ENCODE assay signal across 19 cellular contexts in the genomic region with DNA sequence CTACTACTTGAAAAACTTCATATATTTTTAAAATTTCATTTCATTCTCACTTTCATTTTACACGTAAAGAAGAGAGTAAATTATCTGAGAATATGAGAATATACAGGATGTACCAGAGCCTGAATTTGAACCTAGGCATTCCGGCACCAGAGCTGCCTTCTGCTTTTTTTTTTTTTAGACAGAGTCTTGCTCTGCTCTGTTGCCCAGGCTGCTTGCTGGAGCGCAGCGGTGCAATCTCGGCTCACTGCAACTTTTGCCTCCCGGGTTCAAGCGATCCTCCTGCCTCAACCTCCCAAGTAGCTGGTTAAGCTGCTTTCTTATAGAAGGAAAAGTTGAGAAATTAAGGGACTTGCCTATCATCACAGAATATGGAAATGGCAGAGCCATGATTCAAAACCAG.
DNase-seq lines count a peak whose midpoint lies in the region; ATAC-seq and TF ChIP-seq lines count a peak whose summit lies in the region.
"Had no signal": no experiment of that assay in that cellular context is flagged by ENCODE, and none has a peak within 500 bp of the region (broad histone marks: within the 10 kb centered on the region; RNA-seq: fewer than 3 reads in every experiment).

No MANE protein-coding gene starts in this region.

- DNase-seq in mucosa of descending colon: no peak
- DNase-seq in GM19238 (ENCODE audit: insufficient read length, low spot score): no peak
- DNase-seq in activated naive CD8-positive, alpha-beta T cell treated with anti-CD3 and anti-CD28 coated beads, Interleukin-2, amount 50 U/mL, for 24 hours: no peak
- DNase-seq in Right ventricle myocardium inferior (ENCODE audit: missing footprints): no peak
- no peak for DNase-seq in DMS 273 treated with DMSO at 0.1 percent for 48 hours (lab: John Stamatoyannopoulos, UW)
- DNase-seq: activated CD4-positive, alpha-beta T cell treated with anti-CD3 and anti-CD28 coated beads for 4 hours; activated T-cell treated with anti-CD3 and anti-CD28 coated beads for 4 hours; endodermal cell; midbrain; NCI-H1417 treated with DMSO at 0.1 percent for 48 hours; nucleus accumbens had no signal

- no peak for TF ChIP-seq CTCF in mucosa of descending colon (IDR thresholded peaks at IDR 0.05)

- H3K36me3 ChIP-seq in mucosa of descending colon (ENCODE audit: low read depth): no peaks in the 10 kb centered on the region
- H3K36me3 ChIP-seq: stomach had no signal

- intact Hi-C loops in mucosa of descending colon (cut with DNase I, micrococcal nuclease) (no loop called here), Right ventricle myocardium inferior (cut with DNase I) (loop anchor here (10.0 kb wide), 1 partner anchor 135 kb away; no protein-coding TSS in a partner anchor)

- H3K9me3 Mint-ChIP-seq in activated naive CD8-positive, alpha-beta T cell treated with anti-CD3 and anti-CD28 coated beads, Interleukin-2, amount 50 U/mL, for 24 hours: no peaks in the 10 kb centered on the region
- H3K9me3 Mint-ChIP-seq: central memory CD8-positive, alpha-beta T cell; endodermal cell; GM23338 had no signal

- no peak overlapping the region for H3K4me3 ChIP-seq in mucosa of descending colon
- H3K4me3 ChIP-seq: GM23338, PC-9, stomach had no signal

- peaks cover 5% of the 10 kb centered on the region for H3K4me1 Mint-ChIP-seq in activated naive CD8-positive, alpha-beta T cell treated with anti-CD3 and anti-CD28 coated beads, Interleukin-2, amount 50 U/mL, for 24 hours
- H3K4me1 Mint-ChIP-seq: central memory CD8-positive, alpha-beta T cell; endodermal cell had no signal

- ATAC-seq in GM19023 (IDR thresholded peaks at IDR 0.05; ENCODE audit: unreplicated experiment) (peak; percentile 36), GM21723 (IDR thresholded peaks at IDR 0.05; ENCODE audit: unreplicated experiment) (peak; percentile 72), HG03378 (IDR thresholded peaks at IDR 0.05; ENCODE audit: unreplicated experiment) (peak; percentile 34), mucosa of descending colon (peak; percentile 33), Right ventricle myocardium inferior (no peak)
- ATAC-seq in activated naive CD8-positive, alpha-beta T cell treated with anti-CD3 and anti-CD28 coated beads, Interleukin-2, amount 50 U/mL, for 24 hours: no peak
- ATAC-seq: foreskin keratinocyte, GM23338 had no signal

- H3K36me3 Mint-ChIP-seq in activated naive CD8-positive, alpha-beta T cell treated with anti-CD3 and anti-CD28 coated beads, Interleukin-2, amount 50 U/mL, for 24 hours (ENCODE audit: low read depth): no peaks in the 10 kb centered on the region

- H3K4me3 Mint-ChIP-seq in activated naive CD8-positive, alpha-beta T cell treated with anti-CD3 and anti-CD28 coated beads, Interleukin-2, amount 50 U/mL, for 24 hours: no peak overlapping the region
- H3K4me3 Mint-ChIP-seq: central memory CD8-positive, alpha-beta T cell; endodermal cell; GM23338 had no signal

- no peaks in the 10 kb centered on the region for H3K9me3 ChIP-seq in mucosa of descending colon
- H3K9me3 ChIP-seq: stomach had no signal

- H3K27me3 Mint-ChIP-seq in activated naive CD8-positive, alpha-beta T cell treated with anti-CD3 and anti-CD28 coated beads, Interleukin-2, amount 50 U/mL, for 24 hours: no peaks in the 10 kb centered on the region
- H3K27me3 Mint-ChIP-seq: central memory CD8-positive, alpha-beta T cell had no signal

- no peak overlapping the region for H3K27ac Mint-ChIP-seq in activated naive CD8-positive, alpha-beta T cell treated with anti-CD3 and anti-CD28 coated beads, Interleukin-2, amount 50 U/mL, for 24 hours
- H3K27ac Mint-ChIP-seq: endodermal cell, GM23338 had no signal

- no peaks in the 10 kb centered on the region for H3K4me1 ChIP-seq in mucosa of descending colon (ENCODE audit: low read depth)
- H3K4me1 ChIP-seq: foreskin keratinocyte had no signal

Comparison
In these comparisons a context has a peak if more than half of its experiments do, and no peak if none do; other contexts are left out.
1. ATAC-seq: peak in GM19023 (single experiment), GM21723 (single experiment), HG03378 (single experiment) and mucosa of descending colon (single experiment); none in activated naive CD8-positive, alpha-beta T cell treated with anti-CD3 and anti-CD28 coated beads, Interleukin-2, amount 50 U/mL, for 24 hours (single experiment) and Right ventricle myocardium inferior (single experiment).